Comparison of ENCODE assay signal across 14 cellular contexts in genomic region chr2:238422285-238422684, GRCh38.
"Had no signal": no experiment of that assay in that cellular context is flagged by ENCODE, and none has a peak within 500 bp of the region (broad histone marks: within the 10 kb centered on the region; RNA-seq: fewer than 3 reads in every experiment).

No MANE protein-coding gene starts in this region.

- H3K9me3 ChIP-seq: esophagus squamous epithelium, right atrium auricular region, transverse colon had no signal

- H3K27ac Mint-ChIP-seq: activated T-cell treated with anti-CD3 and anti-CD28 coated beads, Interleukin-2, amount 50 U/mL, for 24 hours; progenitor cell of endocrine pancreas; T-helper 2 cell treated with Interferon-gamma antibody and Interleukin-4, amounts not matched to agents 5 μg/mL and 100 μg/mL, for 36 hours had no signal

- DNase-seq: activated CD4-positive, alpha-beta T cell treated with anti-CD3 and anti-CD28 coated beads, Interleukin-2, amount 50 U/mL, for 48 hours; activated gamma-delta T cell; activated T-cell treated with anti-CD3 and anti-CD28 coated beads, Interleukin-2, amount 50 U/mL, for 24 hours; esophagus squamous epithelium; glutamatergic neuron; kidney glomerular epithelial cell; stimulated activated CD4-positive, alpha-beta T cell treated with anti-CD3 and anti-CD28 coated beads, Interleukin-2, amount 100 ng/mL, for 48 hours; stimulated activated naive CD4-positive, alpha-beta T cell; transverse colon had no signal

- H3K9me3 Mint-ChIP-seq: activated naive CD4-positive, alpha-beta T cell treated with anti-CD3 and anti-CD28 coated beads, Interleukin-2, amount 50 U/mL, for 72 hours; activated T-cell treated with anti-CD3 and anti-CD28 coated beads, Interleukin-2, amount 50 U/mL, for 24 hours; T-helper 2 cell treated with Interferon-gamma antibody and Interleukin-4, amounts not matched to agents 5 μg/mL and 100 μg/mL, for 36 hours had no signal

- H3K27me3 Mint-ChIP-seq: activated T-cell treated with anti-CD3 and anti-CD28 coated beads, Interleukin-2, amount 50 U/mL, for 24 hours; progenitor cell of endocrine pancreas had no signal

- H3K27me3 ChIP-seq: cardiac muscle cell, esophagus squamous epithelium, right atrium auricular region, transverse colon had no signal

- H3K4me3 ChIP-seq: cardiac muscle cell, esophagus squamous epithelium, right atrium auricular region, transverse colon had no signal

- H3K27ac ChIP-seq: esophagus squamous epithelium, right atrium auricular region, transverse colon had no signal

- ATAC-seq: activated naive CD4-positive, alpha-beta T cell treated with anti-CD3 and anti-CD28 coated beads, Interleukin-2, amount 50 U/mL, for 72 hours had no signal

- H3K4me3 Mint-ChIP-seq: activated T-cell treated with anti-CD3 and anti-CD28 coated beads, Interleukin-2, amount 50 U/mL, for 24 hours; T-helper 2 cell treated with Interferon-gamma antibody and Interleukin-4, amounts not matched to agents 5 μg/mL and 100 μg/mL, for 36 hours had no signal

- H3K36me3 ChIP-seq: cardiac muscle cell, esophagus squamous epithelium, right atrium auricular region, transverse colon had no signal
